Comparison of ENCODE assay signal across 1 cellular context in the genomic region with DNA sequence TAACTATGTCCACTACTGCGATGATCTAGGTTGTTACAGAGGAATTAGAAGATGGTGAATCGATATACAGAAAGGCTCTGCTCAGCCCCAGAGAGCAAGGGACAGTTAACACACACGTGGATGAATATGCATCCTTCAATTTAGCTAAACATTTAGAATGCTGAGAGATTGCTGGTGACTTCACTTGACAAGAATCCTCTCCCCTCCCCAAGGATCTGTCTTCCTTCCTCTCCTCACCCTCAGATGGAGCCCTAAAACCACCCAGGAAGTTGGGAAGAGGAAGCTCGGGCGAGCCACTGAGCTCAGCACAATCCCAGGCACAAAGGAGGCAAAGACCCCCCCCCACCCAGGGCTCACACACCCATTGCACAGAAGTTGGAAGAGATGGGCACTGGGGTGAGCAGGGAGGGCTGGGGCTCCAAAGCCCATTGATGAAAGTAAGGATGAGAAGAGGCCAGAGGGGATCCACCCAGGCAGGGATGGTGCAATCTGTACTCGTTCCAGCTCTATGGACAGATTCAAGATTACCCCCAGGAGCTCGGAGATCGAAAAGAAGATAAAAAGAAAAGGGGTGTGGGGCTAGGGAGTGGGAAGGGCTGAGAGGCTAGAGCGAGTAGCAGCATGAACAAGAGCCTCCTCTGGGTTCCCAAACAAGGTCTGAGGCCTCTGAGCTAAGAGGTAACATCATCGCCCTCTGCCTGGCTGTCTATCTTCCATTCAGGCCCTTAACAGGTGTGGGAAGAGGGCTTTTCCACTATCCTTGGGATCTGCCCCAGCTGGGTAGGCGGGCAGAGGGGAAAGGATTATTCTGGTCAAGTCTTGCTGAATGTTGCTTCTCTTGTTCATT.
TF ChIP-seq lines count a peak whose summit lies in the region.

No MANE protein-coding gene starts in this region.

TF ChIP-seq in HepG2, 621 proteins besides CTCF, POLR2A, EP300 and RAD21:
- TF ChIP-seq, protein P1, sequence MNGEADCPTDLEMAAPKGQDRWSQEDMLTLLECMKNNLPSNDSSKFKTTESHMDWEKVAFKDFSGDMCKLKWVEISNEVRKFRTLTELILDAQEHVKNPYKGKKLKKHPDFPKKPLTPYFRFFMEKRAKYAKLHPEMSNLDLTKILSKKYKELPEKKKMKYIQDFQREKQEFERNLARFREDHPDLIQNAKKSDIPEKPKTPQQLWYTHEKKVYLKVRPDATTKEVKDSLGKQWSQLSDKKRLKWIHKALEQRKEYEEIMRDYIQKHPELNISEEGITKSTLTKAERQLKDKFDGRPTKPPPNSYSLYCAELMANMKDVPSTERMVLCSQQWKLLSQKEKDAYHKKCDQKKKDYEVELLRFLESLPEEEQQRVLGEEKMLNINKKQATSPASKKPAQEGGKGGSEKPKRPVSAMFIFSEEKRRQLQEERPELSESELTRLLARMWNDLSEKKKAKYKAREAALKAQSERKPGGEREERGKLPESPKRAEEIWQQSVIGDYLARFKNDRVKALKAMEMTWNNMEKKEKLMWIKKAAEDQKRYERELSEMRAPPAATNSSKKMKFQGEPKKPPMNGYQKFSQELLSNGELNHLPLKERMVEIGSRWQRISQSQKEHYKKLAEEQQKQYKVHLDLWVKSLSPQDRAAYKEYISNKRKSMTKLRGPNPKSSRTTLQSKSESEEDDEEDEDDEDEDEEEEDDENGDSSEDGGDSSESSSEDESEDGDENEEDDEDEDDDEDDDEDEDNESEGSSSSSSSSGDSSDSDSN (CRISPR knock-in tag; IDR thresholded peaks at IDR 0.05) = 0 out of 2 replicates have a peak, but pooled peaks have one; percentile 8
- peak; percentile 10; the same call in 1 of the 2 replicates for TF ChIP-seq SAP130 (CRISPR knock-in tag; IDR thresholded peaks at IDR 0.05; ENCODE audit: low read depth)
- no peak for TF ChIP-seq IKZF4 (CRISPR knock-in tag; IDR thresholded peaks at IDR 0.05; ENCODE audit: borderline replicate concordance, low read depth, not compliant biosample characterization)
